8 cellular contexts compared by ENCODE assay signal in genomic region chr3:100603449-100603848, GRCh38. TPM values are rescaled to one million over a fixed set of nuclear protein-coding genes. Genes with fewer than 3 reads are reported as not detected.
A peak's percentile ranks its signal among the peaks of the same experiment; 100 is the strongest.
DNase-seq lines count a peak whose midpoint lies in the region; ATAC-seq and TF ChIP-seq lines count a peak whose summit lies in the region.

No MANE protein-coding gene starts in this region.

- H3K4me3 ChIP-seq in Loucy (ENCODE audit: low read length, poor library complexity, severe bottlenecking) (no peak overlapping the region), kidney epithelial cell (ENCODE audit: low read depth, low read length) (no peak overlapping the region)

- intact Hi-C loops in activated CD4-positive, alpha-beta T cell treated with anti-CD3 and anti-CD28 coated beads for 36 hours (cut with DNase I, micrococcal nuclease), result loop anchor here in 1 of 2 experiments (5.0 kb wide), 1 partner anchor 104 kb away; the partner anchor contains the start of gene TFG

- no peaks in the 10 kb centered on the region for H3K27me3 Mint-ChIP-seq in activated CD4-positive, alpha-beta T cell treated with anti-CD3 and anti-CD28 coated beads for 36 hours
- H3K27me3 Mint-ChIP-seq in activated naive CD8-positive, alpha-beta T cell, result peaks cover 10% of the 10 kb centered on the region

- no peak overlapping the region for H3K9ac ChIP-seq in Loucy (ENCODE audit: low read depth, low read length, poor library complexity, severe bottlenecking)

- H3K36me3 Mint-ChIP-seq in activated CD4-positive, alpha-beta T cell treated with anti-CD3 and anti-CD28 coated beads for 36 hours (ENCODE audit: low read depth), result no peaks in the 10 kb centered on the region
- H3K36me3 Mint-ChIP-seq in activated naive CD8-positive, alpha-beta T cell, result no peaks in the 10 kb centered on the region

- H3K27me3 ChIP-seq in Loucy (ENCODE audit: insufficient read depth, low read length, poor library complexity, severe bottlenecking), result no peaks in the 10 kb centered on the region
- H3K27me3 ChIP-seq in kidney epithelial cell (ENCODE audit: control insufficient read depth, insufficient read depth, low read length), result no peaks in the 10 kb centered on the region

- H3K27ac Mint-ChIP-seq in activated CD4-positive, alpha-beta T cell treated with anti-CD3 and anti-CD28 coated beads for 36 hours, result no peak overlapping the region
- peak overlapping the region; percentile 0 for H3K27ac Mint-ChIP-seq in activated naive CD8-positive, alpha-beta T cell

- CTCF ChIA-PET in activated CD4-positive, alpha-beta T cell treated with anti-CD3 and anti-CD28 coated beads for 36 hours (lab: Charles Lee), result interaction anchor here (0.7 to 1.3 kb wide), 5 partner anchors 21 to 1559 kb away, joined by 3 to 5 read pairs (median 4); no protein-coding TSS in a partner anchor

- TF ChIP-seq CTCF in Loucy (conservative IDR thresholded peaks at IDR 0.05; ENCODE audit: low read length) (peak; percentile 57), kidney epithelial cell (IDR thresholded peaks at IDR 0.05; ENCODE audit: insufficient read depth, low read length, poor library complexity, severe bottlenecking) (peak; percentile 47)

- no peaks in the 10 kb centered on the region for H3F3A ChIP-seq in Loucy (ENCODE audit: low read depth)

- H3K9me3 ChIP-seq in Loucy (ENCODE audit: insufficient read depth, low read depth, low read length), result no peaks in the 10 kb centered on the region

- H4K20me1 ChIP-seq in Loucy (ENCODE audit: insufficient read depth, low read length, poor library complexity, severe bottlenecking), result no peaks in the 10 kb centered on the region

- POLR2A ChIA-PET in activated CD4-positive, alpha-beta T cell treated with anti-CD3 and anti-CD28 coated beads for 36 hours (lab: Charles Lee), result no interaction called here

- DNase-seq in activated CD4-positive, alpha-beta T cell treated with anti-CD3 and anti-CD28 coated beads for 36 hours, result no peak
- DNase-seq in activated CD4-positive, alpha-beta T cell treated with anti-CD3 and anti-CD28 coated beads for 1 hour, result no peak
- no peak for DNase-seq in kidney epithelial cell (ENCODE audit: low read depth)
- no peak for DNase-seq in NK-92 (lab: John Stamatoyannopoulos, UW; ENCODE audit: unreplicated experiment)
- no peak for DNase-seq in stimulated activated naive CD4-positive, alpha-beta T cell treated with Interleukin-2 at 50 U/mL for 16 hours (lab: John Stamatoyannopoulos, UW)

- peaks cover 18% of the 10 kb centered on the region for H3K4me1 Mint-ChIP-seq in activated CD4-positive, alpha-beta T cell treated with anti-CD3 and anti-CD28 coated beads for 36 hours
- peaks cover 16% of the 10 kb centered on the region for H3K4me1 Mint-ChIP-seq in activated naive CD8-positive, alpha-beta T cell (ENCODE audit: low read depth)

- H3K36me3 ChIP-seq in Loucy (ENCODE audit: insufficient read depth, low read length) (no peaks in the 10 kb centered on the region), kidney epithelial cell (ENCODE audit: control insufficient read depth, insufficient read depth, low read length) (no peaks in the 10 kb centered on the region)

- ATAC-seq in activated CD4-positive, alpha-beta T cell treated with anti-CD3 and anti-CD28 coated beads for 36 hours, result peak; percentile 62
- peak; percentile 27 for ATAC-seq in GM21786 (IDR thresholded peaks at IDR 0.05; ENCODE audit: unreplicated experiment)

- peak overlapping the region; percentile 40 for H3K4me3 Mint-ChIP-seq in activated CD4-positive, alpha-beta T cell treated with anti-CD3 and anti-CD28 coated beads for 36 hours
- peak overlapping the region; percentile 11 for H3K4me3 Mint-ChIP-seq in activated naive CD8-positive, alpha-beta T cell

- H3K9me3 Mint-ChIP-seq in activated CD4-positive, alpha-beta T cell treated with anti-CD3 and anti-CD28 coated beads for 36 hours (ENCODE audit: low read depth), result no peaks in the 10 kb centered on the region
- H3K9me3 Mint-ChIP-seq in activated naive CD8-positive, alpha-beta T cell (ENCODE audit: low read depth), result no peaks in the 10 kb centered on the region

- no peaks in the 10 kb centered on the region for H3K79me2 ChIP-seq in Loucy (ENCODE audit: insufficient read depth, low read length)

- no peaks in the 10 kb centered on the region for H3K9me2 ChIP-seq in Loucy (replicated peaks; ENCODE audit: low read depth, low read length)

- H3K4me2 ChIP-seq in Loucy (ENCODE audit: low read depth, low read length, poor library complexity, severe bottlenecking), result peak overlapping the region; percentile 22

- peaks cover 29% of the 10 kb centered on the region for H3K4me1 ChIP-seq in Loucy (ENCODE audit: insufficient read depth, low read length, poor library complexity, severe bottlenecking)

- peak overlapping the region; percentile 61 for H2AFZ ChIP-seq in Loucy (ENCODE audit: low read length)

RNA-seq across cellular contexts. Expression of gene ADGRG7, which starts 6.0 kb away (rescaled TPM):
- total RNA-seq in activated CD4-positive, alpha-beta T cell treated with anti-CD3 and anti-CD28 coated beads for 36 hours, result not detected
- total RNA-seq in kidney epithelial cell, result not detected in 2 replicates
